Comparison of ENCODE assay signal across 12 cellular contexts in the genomic region with DNA sequence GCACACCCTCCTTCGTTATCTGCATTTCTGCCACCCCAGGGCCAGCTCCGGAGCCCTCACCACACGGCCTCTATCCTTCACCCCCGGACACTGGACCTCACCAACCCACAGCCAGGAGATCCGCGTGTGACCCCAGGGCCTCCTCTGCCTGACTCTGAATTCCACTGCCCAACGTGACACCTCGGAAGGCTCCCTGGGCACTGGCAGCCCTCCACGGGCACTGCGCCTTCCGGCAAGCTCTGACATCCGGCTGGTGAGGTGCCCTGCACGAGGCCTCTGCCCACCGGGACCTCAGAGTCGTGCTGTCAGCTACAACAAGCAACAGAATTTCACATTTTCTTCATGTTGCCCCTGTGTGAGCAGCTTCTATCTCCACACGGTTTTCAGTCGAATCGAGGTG.
"Had no signal": no experiment of that assay in that cellular context is flagged by ENCODE, and none has a peak within 500 bp of the region (broad histone marks: within the 10 kb centered on the region; RNA-seq: fewer than 3 reads in every experiment).

No MANE protein-coding gene starts in this region.

- H3K27me3 ChIP-seq: colonic mucosa, right lobe of liver had no signal

- H3K36me3 ChIP-seq: colonic mucosa had no signal

- H3K27ac ChIP-seq: colonic mucosa, right lobe of liver had no signal

- H3K4me3 ChIP-seq: colonic mucosa, right lobe of liver had no signal

- H3K27ac Mint-ChIP-seq: activated naive CD4-positive, alpha-beta T cell treated with anti-CD3 and anti-CD28 coated beads, Interleukin-2, amount 50 U/mL, for 24 hours; activated T-helper 2 cell treated with anti-CD3 and anti-CD28 coated beads, Interferon-gamma antibody, Interleukin-2, Interleukin-4, amounts not matched to agents 10 μg/mL and 5 μg/mL and 100 μg/mL, durations not matched to agents 14 hours and 24 hours and 36 hours; mesothelial cell of epicardium had no signal

- H3K9me3 ChIP-seq: colonic mucosa, right lobe of liver had no signal

- DNase-seq: caudate nucleus; effector CD8-positive, alpha-beta T cell; hippocampal formation; kidney glomerular epithelial cell; stimulated activated CD4-positive, alpha-beta T cell treated with anti-CD3 and anti-CD28 coated beads, Interleukin-1b, Interleukin-23, amount 100 ng/mL, for 48 hours; stimulated activated naive CD4-positive, alpha-beta T cell treated with Interleukin-2 at 50 U/mL for 16 hours; T1000 had no signal

- H3K27me3 Mint-ChIP-seq: activated naive CD4-positive, alpha-beta T cell treated with anti-CD3 and anti-CD28 coated beads, Interleukin-2, amount 50 U/mL, for 24 hours had no signal

- ATAC-seq: right lobe of liver had no signal

- H3K4me1 Mint-ChIP-seq: activated naive CD4-positive, alpha-beta T cell treated with anti-CD3 and anti-CD28 coated beads, Interleukin-2, amount 50 U/mL, for 24 hours; mesothelial cell of epicardium had no signal

- H3K36me3 Mint-ChIP-seq: mesothelial cell of epicardium had no signal

- H3K9me3 Mint-ChIP-seq: activated naive CD4-positive, alpha-beta T cell treated with anti-CD3 and anti-CD28 coated beads, Interleukin-2, amount 50 U/mL, for 24 hours; activated T-helper 2 cell treated with anti-CD3 and anti-CD28 coated beads, Interferon-gamma antibody, Interleukin-2, Interleukin-4, amounts not matched to agents 10 μg/mL and 5 μg/mL and 100 μg/mL, durations not matched to agents 14 hours and 24 hours and 36 hours; mesothelial cell of epicardium had no signal

- H3K4me3 Mint-ChIP-seq: activated naive CD4-positive, alpha-beta T cell treated with anti-CD3 and anti-CD28 coated beads, Interleukin-2, amount 50 U/mL, for 24 hours; mesothelial cell of epicardium had no signal
